Comparison of ENCODE assay signal across 1 cellular context in the genomic region with DNA sequence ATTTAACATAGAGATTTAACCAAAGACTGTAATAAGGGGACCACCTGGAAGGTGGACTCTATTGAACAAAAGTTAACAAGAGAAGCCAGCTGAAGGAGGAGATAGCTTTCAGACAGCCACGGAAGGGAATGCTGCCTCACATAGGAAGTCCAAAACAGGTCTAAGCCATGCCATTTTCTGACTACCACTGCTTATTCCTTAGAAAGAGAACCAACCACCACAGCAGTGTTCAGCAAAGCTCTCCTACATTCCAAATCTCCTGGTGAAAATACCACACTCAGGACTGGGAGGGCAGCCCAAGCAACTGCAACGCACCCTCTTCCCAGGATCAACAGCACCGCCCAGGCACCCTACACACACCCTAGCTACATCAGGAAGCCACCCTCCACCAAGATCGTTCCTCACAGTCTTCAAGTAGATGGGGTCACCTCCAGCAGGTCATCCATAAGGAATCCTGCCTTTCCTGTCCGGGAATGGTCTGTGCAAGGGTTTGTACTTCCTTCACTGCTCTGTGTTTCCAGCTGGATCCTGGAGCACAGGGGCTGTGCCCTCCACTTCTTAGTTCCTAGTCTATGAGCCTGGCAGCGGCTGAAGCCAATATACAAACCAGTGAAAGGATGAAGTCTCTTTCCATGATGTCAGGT.
TF ChIP-seq lines count a peak whose summit lies in the region.

No MANE protein-coding gene starts in this region.

TF ChIP-seq in H1, 55 proteins besides CTCF, POLR2A, EP300 and RAD21:
- TF ChIP-seq SRF (IDR thresholded peaks at IDR 0.05; ENCODE audit: low read depth, low read length) (no peak), CBX8 (IDR thresholded peaks at IDR 0.05; ENCODE audit: borderline replicate concordance, low read depth, low read length) (no peak)
